In the genomic region with DNA sequence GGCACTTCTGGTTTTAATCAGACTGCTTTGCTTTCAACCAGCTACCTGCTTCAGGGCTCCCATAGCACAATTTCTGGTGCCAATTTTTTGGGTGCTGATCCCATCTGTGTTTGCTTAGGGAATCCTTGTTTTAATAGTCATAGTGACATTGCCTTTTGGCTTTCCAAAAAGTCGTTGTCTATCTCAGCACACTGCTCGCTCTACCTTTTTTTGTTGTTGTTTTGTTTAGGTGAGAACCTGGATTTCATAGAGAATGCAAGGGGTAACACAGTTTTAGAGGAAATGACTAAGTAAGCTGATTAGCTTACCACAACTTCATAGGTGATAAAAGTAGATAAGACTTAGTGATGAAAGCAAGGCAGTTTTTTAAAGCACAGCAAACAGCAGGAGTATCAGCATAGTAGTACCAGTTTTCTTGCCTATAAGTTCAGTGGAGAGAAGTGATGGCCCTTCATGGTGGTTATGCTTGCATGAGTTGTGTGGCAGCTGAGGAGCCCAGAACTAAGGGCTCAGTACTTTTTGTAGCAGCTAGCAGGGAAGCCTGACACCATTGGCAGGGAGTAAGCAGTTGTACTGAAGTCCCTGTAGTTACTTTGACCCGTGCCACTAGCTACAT, we compare ENCODE assay signal across 11 cellular contexts. TPM values are rescaled to one million over a fixed set of nuclear protein-coding genes. Genes with fewer than 3 reads are reported as not detected.
DNase-seq lines count a peak whose midpoint lies in the region; ATAC-seq, FAIRE-seq and TF ChIP-seq lines count a peak whose summit lies in the region.
"Had no signal": no experiment of that assay in that cellular context is flagged by ENCODE, and none has a peak within 500 bp of the region (broad histone marks: within the 10 kb centered on the region; RNA-seq: fewer than 3 reads in every experiment).

No MANE protein-coding gene starts in this region.

- no peak overlapping the region for H3K27ac Mint-ChIP-seq in H9
- H3K27ac Mint-ChIP-seq: neural progenitor cell had no signal

- no peak overlapping the region for H2BK120ac ChIP-seq in H9 (ENCODE audit: low read depth, low read length, poor library complexity, severe bottlenecking)

- no peak for DNase-seq in heart right ventricle
- DNase-seq in cardiac septum (ENCODE audit: low spot score) = no peak
- peak; percentile 15 for DNase-seq in NB4 (ENCODE audit: low read depth)
- DNase-seq in K562 (ENCODE audit: extremely low read depth in 1 of 4, low spot score in 3 of 4) = peak in 1 of 4 experiments; percentile 31
- DNase-seq in stimulated activated naive CD8-positive, alpha-beta T cell treated with anti-CD3 and anti-CD28 coated beads, Interleukin-15, Interleukin-2, amounts not matched to agents 100 U/mL and 50 U/mL, for 24 hours = no peak
- DNase-seq in stimulated activated CD4-positive, alpha-beta T cell treated with anti-CD3 and anti-CD28 coated beads, Interleukin-2, amount 100 ng/mL, for 24 hours = no peak
- DNase-seq in SJCRH30 = no peak
- no peak for DNase-seq in H9
- DNase-seq: NCI-H524 had no signal

- no peak for FAIRE-seq in K562 (lab: Jason Lieb, UNC)

- no peak overlapping the region for H3K18ac ChIP-seq in H9 (ENCODE audit: insufficient read length, low read depth, low read length)

- H3K36me3 Mint-ChIP-seq in H9 (ENCODE audit: insufficient read depth in 1 of 3, low read depth in 3 of 3) = no peaks in the 10 kb centered on the region

- no peak overlapping the region for H3K14ac ChIP-seq in H9 (ENCODE audit: insufficient read depth, low read length)

- peak overlapping the region; percentile 24; the same call in 1 of the 2 replicates for H3K4me2 ChIP-seq in K562 (ENCODE audit: insufficient read depth, low read length)
- H3K4me2 ChIP-seq in H9 (ENCODE audit: insufficient read depth, insufficient read length, low read length) = no peak overlapping the region
- H3K4me2 ChIP-seq: neural progenitor cell had no signal

- H2BK20ac ChIP-seq in H9 (ENCODE audit: low read depth, low read length, poor library complexity, severe bottlenecking) = no peak overlapping the region

- peak; percentile 30; the same call in 1 of the 2 replicates for TF ChIP-seq EP300 in K562 (IDR thresholded peaks at IDR 0.05; ENCODE audit: low read length)

- H3K4me3 ChIP-seq in heart right ventricle (no peak overlapping the region), NB4 (ENCODE audit: low read depth, low read length) (no peak overlapping the region), K562 (no peak overlapping the region), SJCRH30 (no peak overlapping the region)
- H3K4me3 ChIP-seq: neural progenitor cell had no signal

- no peak overlapping the region for H3K23ac ChIP-seq in H9 (ENCODE audit: insufficient read length, low read depth, low read length)

- H3K27me3 Mint-ChIP-seq in H9 (ENCODE audit: low read depth) = no peaks in the 10 kb centered on the region

- no peak for TF ChIP-seq RAD21 in K562 (CRISPR knock-in tag; conservative IDR thresholded peaks at IDR 0.05 in 1 of 2, IDR thresholded peaks at IDR 0.05 in 1 of 2)

- H2BK5ac ChIP-seq in H9 (ENCODE audit: insufficient read length, low read length) = no peak overlapping the region

- no peak overlapping the region for H3K56ac ChIP-seq in H9 (ENCODE audit: insufficient read length, low read depth, low read length)

- H3K9ac ChIP-seq in K562 (ENCODE audit: insufficient read depth in 1 of 2, low read depth in 2 of 2, low read length in 2 of 2) (no peak overlapping the region; a peak in 1 of 4 replicates), H9 (ENCODE audit: extremely low read depth, insufficient read length, low read length) (no peak overlapping the region)
- H3K9ac ChIP-seq: neural progenitor cell had no signal

- H3K27me3 ChIP-seq in heart right ventricle = no peaks in the 10 kb centered on the region
- no peaks in the 10 kb centered on the region for H3K27me3 ChIP-seq in K562 (ENCODE audit: control insufficient read depth in 2 of 2, insufficient read depth in 2 of 2, low read length in 2 of 2)
- H3K27me3 ChIP-seq in SJCRH30 = no peaks in the 10 kb centered on the region
- no peaks in the 10 kb centered on the region for H3K27me3 ChIP-seq in H9 (ENCODE audit: insufficient read depth, low read length)
- H3K27me3 ChIP-seq: neural progenitor cell had no signal

- peaks cover 80% of the 10 kb centered on the region for H3K79me2 ChIP-seq in K562 (ENCODE audit: control insufficient read depth, insufficient read depth, low read length)
- no peaks in the 10 kb centered on the region; the same call in 1 of the 2 replicates for H3K79me2 ChIP-seq in H9 (ENCODE audit: insufficient read depth, low read length)

- peaks cover 5% of the 10 kb centered on the region for H3K9me1 ChIP-seq in K562 (ENCODE audit: control insufficient read depth, insufficient read depth, low read length)

- H3K23me2 ChIP-seq in H9 (ENCODE audit: insufficient read length, low read depth, low read length, poor library complexity, severe bottlenecking) = no peaks in the 10 kb centered on the region

- no peak overlapping the region for H3K4me3 Mint-ChIP-seq in H9
- H3K4me3 Mint-ChIP-seq: neural progenitor cell had no signal

- CTCF ChIA-PET in K562 (lab: Yijun Ruan, JAX; ENCODE audit: low intra/inter-chr PET ratio) = no interaction called here

- H3K27ac ChIP-seq in heart right ventricle (peak overlapping the region in 2 of 10 donors; percentile 28 to 52), K562 (ENCODE audit: extremely low read depth, low read depth, low read length) (no peak overlapping the region), SJCRH30 (no peak overlapping the region), H9 (ENCODE audit: insufficient read length, low read depth, low read length) (no peak overlapping the region)
- H3K27ac ChIP-seq: epithelial cell of prostate, neural progenitor cell had no signal

- WGBS in heart right ventricle, 2 donors = 68 to 71% methylated on average over 3 of the region's 3 CpGs
- WGBS in K562 (ENCODE audit: insufficient coverage, low coverage, missing lambda C conversion rate) = 13% methylated on average over 3 of the region's 3 CpGs
- WGBS in H9 (ENCODE audit: extremely low coverage, insufficient read length, low lambda C conversion rate) = no CpG with 5 or more reads among the region's 3 CpGs

- H2AFZ ChIP-seq in K562 (ENCODE audit: low read depth, low read length) (no peak overlapping the region), H9 (ENCODE audit: low read length) (no peak overlapping the region)
- H2AFZ ChIP-seq: neural progenitor cell had no signal

- TF ChIP-seq POLR2A in NB4 (IDR thresholded peaks at IDR 0.05; ENCODE audit: extremely low read depth, insufficient read length) (no peak), K562 (conservative IDR thresholded peaks at IDR 0.05) (no peak)

- in situ Hi-C loops in K562 (cut with MboI) = no loop called here

- ATAC-seq in heart right ventricle = peak in 5 of 8 donors; percentile 25 to 40 (median 38)
- peak; percentile 66 for ATAC-seq in K562
- ATAC-seq in stimulated activated naive CD8-positive, alpha-beta T cell treated with anti-CD3 and anti-CD28 coated beads, Interleukin-15, Interleukin-2, amounts not matched to agents 100 U/mL and 50 U/mL, for 24 hours = peak; percentile 74

- POLR2A ChIA-PET in K562 (lab: Yijun Ruan, JAX) = interaction anchor here (1.1 to 1.2 kb wide), 2 partner anchors 10 to 30 kb away, joined by 3 to 4 read pairs; no protein-coding TSS in a partner anchor

- H3K4me1 ChIP-seq in heart right ventricle (peaks cover 0 to 94% (median 86%) of the 10 kb centered on the region in 9 donors), K562 (replicated peaks in 1 of 2; ENCODE audit: control insufficient read depth in 2 of 2, insufficient read depth in 2 of 2, low read length in 2 of 2) (peaks cover 0 to 23% of the 10 kb centered on the region in 2 experiments; a peak in 3 of 5 replicates), SJCRH30 (no peaks in the 10 kb centered on the region), H9 (ENCODE audit: insufficient read depth, low read length) (no peaks in the 10 kb centered on the region)

- H4K91ac ChIP-seq in H9 (ENCODE audit: insufficient read length, low read depth, low read length) = no peak overlapping the region

- no peak overlapping the region for H3T11ph ChIP-seq in H9 (ENCODE audit: low read length)

- H2BK12ac ChIP-seq in H9 (ENCODE audit: insufficient read length, low read depth, low read length) = no peak overlapping the region

- H2AK5ac ChIP-seq in H9 (ENCODE audit: insufficient read length, low read length) = no peak overlapping the region

- no peaks in the 10 kb centered on the region for H3K4me1 Mint-ChIP-seq in H9

- H3K9me3 Mint-ChIP-seq in H9 = no peaks in the 10 kb centered on the region

- intact Hi-C loops in heart right ventricle (cut with DNase I) = no loop called here
- intact Hi-C loops in cardiac septum (cut with DNase I) = no loop called here
- intact Hi-C loops in K562 (cut with micrococcal nuclease) = no loop called here

- TF ChIP-seq CTCF in heart right ventricle (IDR thresholded peaks at IDR 0.05) (no peak), NB4 (IDR thresholded peaks at IDR 0.05; ENCODE audit: low read depth, low read length) (no peak), K562 (IDR thresholded peaks at IDR 0.05 in 2 of 3, conservative IDR thresholded peaks at IDR 0.05 in 1 of 3; ENCODE audit: insufficient read depth in 2 of 3, low read depth in 1 of 3, low read length in 3 of 3) (no peak), H9 (conservative IDR thresholded peaks at IDR 0.05) (no peak)

- no TSS peak for BruUV-seq in K562 (replicated peaks; lab: Mats Ljungman, UMichigan)

- H3K79me1 ChIP-seq in H9 (ENCODE audit: insufficient read depth, low read depth, low read length, poor library complexity, severe bottlenecking) = peaks cover 3% of the 10 kb centered on the region

- H4K5ac ChIP-seq in H9 (ENCODE audit: insufficient read length, low read depth, low read length) = no peak overlapping the region

- H4K20me1 ChIP-seq in K562 (replicated peaks; ENCODE audit: control insufficient read depth, insufficient read depth, low read length) (peaks cover 11% of the 10 kb centered on the region; the same call in 1 of the 2 replicates), H9 (ENCODE audit: control insufficient read depth, insufficient read depth, insufficient read length) (no peaks in the 10 kb centered on the region)

- H3K9me3 ChIP-seq in heart right ventricle = no peaks in the 10 kb centered on the region
- H3K9me3 ChIP-seq in K562 (replicated peaks; ENCODE audit: control insufficient read depth, insufficient read depth, low read depth, low read length) = no peaks in the 10 kb centered on the region
- no peaks in the 10 kb centered on the region for H3K9me3 ChIP-seq in SJCRH30 (replicated peaks)
- no peaks in the 10 kb centered on the region for H3K9me3 ChIP-seq in H9 (ENCODE audit: control insufficient read depth, low read depth, low read length)

- H2BK15ac ChIP-seq in H9 (ENCODE audit: low read depth, low read length) = no peak overlapping the region

- no peaks in the 10 kb centered on the region for H3K36me3 ChIP-seq in heart right ventricle
- H3K36me3 ChIP-seq in K562 (ENCODE audit: control insufficient read depth, insufficient read depth, low read length) = no peaks in the 10 kb centered on the region
- H3K36me3 ChIP-seq in SJCRH30 = no peaks in the 10 kb centered on the region
- H3K36me3 ChIP-seq: neural progenitor cell had no signal

- H3K4ac ChIP-seq in H9 (ENCODE audit: low read depth, low read length) = no peak overlapping the region

- H4K8ac ChIP-seq in H9 (replicated peaks; ENCODE audit: insufficient read length, low read depth, low read length) = no peak overlapping the region

RNA-seq across cellular contexts. Expression of gene NEK7, which starts 31.3 kb away (rescaled TPM):
- total RNA-seq in heart right ventricle = 100 to 1,000 TPM; 149 to 279 (median 219) TPM
- 10 to 100 TPM; 57.3 to 90.7 TPM for polyA plus RNA-seq in heart right ventricle
- 318 TPM for total RNA-seq in cardiac septum
- 10.7 and 36.6 TPM in 2 replicates for total RNA-seq in K562 (2011; cell fraction: chromatin; rRNA removed; ENCODE audit: low replicate concordance)
- 5.7 and 6.2 TPM in 2 replicates for total RNA-seq in K562 (2011; cell fraction: nucleolus; rRNA removed)
- total RNA-seq in K562 (2011; cell fraction: nucleoplasm; rRNA removed) = 10.0 and 16.6 TPM in 2 replicates
- total RNA-seq in K562 (2014; rRNA removed) = 25.5 and 30.9 TPM in 2 replicates
- 33.5 and 36.4 TPM in 2 replicates for total RNA-seq in K562 (2014; rRNA removed; fragmentation: Illumina TruSeq; extraction: Trizol)
- 23.7 and 27.7 TPM in 2 replicates for total RNA-seq in K562 (2015; rRNA removed; fragmentation: Illumina TruSeq; extraction: Trizol)
- total RNA-seq in K562 (2021) = 30.3 and 33.2 TPM in 2 replicates
- polyA plus RNA-seq in K562 (2011; rRNA removed) = 37.1 and 37.3 TPM in 2 replicates
- 9.9 and 20.0 TPM in 2 replicates for polyA plus RNA-seq in K562 (2011; cell fraction: cytosol; rRNA removed)
- polyA plus RNA-seq in K562 (2011; cell fraction: nucleus; rRNA removed) = 20.6 and 37.5 TPM in 2 replicates
- polyA plus RNA-seq in K562 (2012) = 16.0 and 19.7 TPM in 2 replicates
- polyA plus RNA-seq in K562 (2014; fragmentation: Illumina TruSeq; extraction: Trizol) = 22.0 and 23.5 TPM in 2 replicates
- 1 to 10 TPM; 8.5 to 10.0 TPM for polyA plus RNA-seq in K562 (2014; fragmentation: Nextera tagmentation; extraction: Ambion mirVana)
- 16.0 and 20.4 TPM in 2 replicates for polyA plus RNA-seq in K562 (2014; rRNA removed)
- polyA minus RNA-seq in K562 (2011; rRNA and poly(A)+ RNA removed) = 64.1 and 75.5 TPM in 2 replicates
- polyA minus RNA-seq in K562 (2011; cell fraction: cytosol; rRNA and poly(A)+ RNA removed) = 21.6 and 23.2 TPM in 2 replicates
- polyA minus RNA-seq in K562 (2011; cell fraction: nucleus; rRNA and poly(A)+ RNA removed) = 21.5 and 38.9 TPM in 2 replicates
- 24.9 and 28.4 TPM in 2 replicates for total RNA-seq in SJCRH30 (2014; rRNA removed; shearing (Covaris generic))
- 9.6 and 10.0 TPM in 2 replicates for total RNA-seq in H9 (2021)
